8 cellular contexts compared by ENCODE assay signal in the genomic region with DNA sequence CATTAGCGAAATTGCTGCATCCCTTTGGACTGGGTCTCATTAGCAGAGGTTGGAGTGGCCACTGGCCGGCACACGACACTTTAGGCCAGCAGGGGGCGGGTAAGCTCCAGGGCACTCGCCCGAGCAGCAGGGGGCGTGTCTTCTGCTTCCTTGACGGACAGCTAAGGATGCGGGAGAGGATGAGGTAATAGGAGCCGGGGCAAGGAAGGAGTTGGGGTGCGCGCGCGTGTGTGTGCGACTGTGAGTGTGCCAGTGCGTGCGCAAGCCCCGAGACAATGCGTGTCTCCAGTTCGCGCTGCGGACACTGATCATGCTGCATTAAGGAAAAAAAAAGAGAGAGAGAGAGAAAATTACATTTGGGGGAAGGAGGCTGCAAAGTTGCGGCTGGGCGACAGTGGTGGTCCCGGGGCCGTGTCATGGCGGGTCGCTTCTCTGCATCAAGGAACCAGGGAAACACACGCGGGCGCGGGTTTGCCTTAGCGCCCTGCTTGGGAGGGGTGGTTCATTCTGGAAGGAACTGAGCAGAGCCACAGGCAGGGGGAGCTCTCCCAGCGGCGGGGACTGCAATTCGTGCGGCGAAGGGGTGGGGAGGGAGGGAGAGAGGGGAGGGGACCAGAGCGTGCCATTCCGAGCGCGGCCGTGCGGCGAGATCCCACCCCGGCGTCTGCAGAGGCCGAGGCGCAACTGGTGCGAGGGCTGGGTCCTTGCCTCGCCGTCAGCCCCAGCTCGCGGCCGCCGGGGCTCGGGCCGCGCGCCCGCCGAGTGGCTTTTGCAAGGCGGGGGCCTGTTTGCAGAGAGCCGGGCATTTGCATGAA. TPM values are rescaled to one million over a fixed set of nuclear protein-coding genes. Genes with fewer than 3 reads are reported as not detected.
DNase-seq lines count a peak whose midpoint lies in the region; ATAC-seq and TF ChIP-seq lines count a peak whose summit lies in the region.

A gene (plus strand): TSS at position 625 of the 815 bp plus-strand sequence. CDS start 464 bp downstream, outside the sequence.

- TF ChIP-seq POLR2A in GM19193 (IDR thresholded peaks at IDR 0.05; ENCODE audit: extremely low read depth, insufficient read depth, insufficient read length) (peak; percentile 10), right lobe of liver (IDR thresholded peaks at IDR 0.05) (peak; percentile 65)

- H3K9me3 ChIP-seq in BLaER1 (no peaks in the 10 kb centered on the region), right lobe of liver (no peaks in the 10 kb centered on the region)

- H3K9ac ChIP-seq in BLaER1 = peak within 1 kb of the TSS; percentile 79

- intact Hi-C loops in right lobe of liver (cut with DNase I) = loop anchor here in 1 of 2 donors (5.0 kb wide), 1 partner anchor 36 kb away; no protein-coding TSS in a partner anchor

- H3K27ac ChIP-seq in BLaER1 = peak within 1 kb of the TSS; percentile 77; the same call in 1 of the 2 replicates
- H3K27ac ChIP-seq in right lobe of liver = peak within 1 kb of the TSS; percentile 78 to 91 (median 79)

- peak; percentile 70 to 93 (median 76) for TF ChIP-seq CTCF in right lobe of liver (IDR thresholded peaks at IDR 0.05)

- peaks cover 15% of the 10 kb centered on the region; the same call in 1 of the 2 replicates for H4K20me1 ChIP-seq in BLaER1

- DNase-seq in NCI-H524 treated with DMSO at 0.1 percent for 48 hours (lab: John Stamatoyannopoulos, UW) = peak; percentile 8
- peak; percentile 77 to 88 for DNase-seq in activated CD4-positive, alpha-beta T cell treated with anti-CD3 and anti-CD28 coated beads, Interleukin-2, amount 50 U/mL, for 24 hours (ENCODE audit: low read depth in 1 of 2, low spot score in 1 of 2)
- peak; percentile 78 to 90 for DNase-seq in dermis microvascular lymphatic vessel endothelial cell (ENCODE audit: low read depth in 2 of 2)
- peak; percentile 95 to 96 (median 95) for DNase-seq in right lobe of liver
- DNase-seq in stimulated activated CD4-positive, alpha-beta T cell treated with anti-CD3 and anti-CD28 coated beads, Interleukin-4, amount 100 ng/mL, for 24 hours = peak; percentile 93

- H3K4me2 ChIP-seq in BLaER1 = peak within 1 kb of the TSS; percentile 99

- peak; percentile 78 for ATAC-seq in HG03432 (IDR thresholded peaks at IDR 0.05; ENCODE audit: unreplicated experiment)
- peak; percentile 69 to 87 (median 78) for ATAC-seq in right lobe of liver

- H3K4me3 ChIP-seq in BLaER1 = peak within 1 kb of the TSS; percentile 80
- H3K4me3 ChIP-seq in right lobe of liver = peak within 1 kb of the TSS; percentile 72 to 78 (median 74)

- H3K4me1 ChIP-seq in BLaER1 (peaks cover 32% of the 10 kb centered on the region), right lobe of liver (peaks cover 0 to 28% (median 10%) of the 10 kb centered on the region in 4 donors)

- H3K36me3 ChIP-seq in BLaER1 (no peaks in the 10 kb centered on the region), right lobe of liver (no peaks in the 10 kb centered on the region)

- H3K27me3 ChIP-seq in BLaER1 (peaks cover 28% of the 10 kb centered on the region), right lobe of liver (no peaks in the 10 kb centered on the region)

- WGBS in right lobe of liver (ENCODE audit: insufficient coverage, low coverage, low lambda C conversion rate, missing lambda C conversion rate) = under 1% methylated on average over 32 of the region's 64 CpGs

RNA-seq across cellular contexts. Expression of the gene that starts here (rescaled TPM):
- total RNA-seq in dermis microvascular lymphatic vessel endothelial cell = 10.4 and 49.6 TPM in 2 replicates
- total RNA-seq in right lobe of liver = 10 to 100 TPM; 10.8 to 49.1 (median 22.6) TPM

Comparison
In these comparisons a context has a peak if more than half of its experiments do, and no peak if none do; other contexts are left out.
1. Peak in every context shown above with its lines: DNase-seq, ATAC-seq, H3K4me3 ChIP-seq and H3K27ac ChIP-seq.
2. DNase-seq: peak in every context shown above with its lines; median percentile 95 in right lobe of liver; 93 in stimulated activated CD4-positive, alpha-beta T cell treated with anti-CD3 and anti-CD28 coated beads, Interleukin-4, amount 100 ng/mL, for 24 hours; 84 in dermis microvascular lymphatic vessel endothelial cell; 82 in activated CD4-positive, alpha-beta T cell treated with anti-CD3 and anti-CD28 coated beads, Interleukin-2, amount 50 U/mL, for 24 hours; 8 in NCI-H524 treated with DMSO at 0.1 percent for 48 hours.